In genomic region chr16:17301593-17302135, GRCh38 we compare ENCODE assay signal across 1 cellular context.
TF ChIP-seq lines count a peak whose summit lies in the region.

No MANE protein-coding gene starts in this region.

TF ChIP-seq in GM12878, 131 proteins besides CTCF, POLR2A, EP300 and RAD21 (continued from another document and continues in another):
- TF ChIP-seq REST (IDR thresholded peaks at IDR 0.05; ENCODE audit: low read depth, low read length), result peak; percentile 16; the same call in 1 of the 2 replicates
- peak; percentile 80; the same call in 1 of the 3 replicates for TF ChIP-seq POU2F2 (IDR thresholded peaks at IDR 0.05; ENCODE audit: borderline replicate concordance, low read depth, low read length)
- peak; percentile 52 for TF ChIP-seq ZNF217 (IDR thresholded peaks at IDR 0.05)
- peak; percentile 97 for TF ChIP-seq TBL1XR1 (IDR thresholded peaks at IDR 0.05; ENCODE audit: low read depth, low read length)
- TF ChIP-seq SIN3A (IDR thresholded peaks at IDR 0.05; ENCODE audit: low read depth, low read length), result no peak
- TF ChIP-seq KAT2A (conservative IDR thresholded peaks at IDR 0.05; ENCODE audit: control insufficient read depth, low read depth, low read length), result no peak
- no peak for TF ChIP-seq NFYA (IDR thresholded peaks at IDR 0.05; ENCODE audit: borderline replicate concordance, low read depth, low read length)
- no peak for TF ChIP-seq SMARCA5 (IDR thresholded peaks at IDR 0.05)
- TF ChIP-seq BRCA1 (IDR thresholded peaks at IDR 0.05; ENCODE audit: low read depth, low read length), result no peak
- TF ChIP-seq ESRRA (IDR thresholded peaks at IDR 0.05; ENCODE audit: low read length), result no peak; the same call in 1 of the 2 replicates
- peak; percentile 61 for TF ChIP-seq FOXK2 (IDR thresholded peaks at IDR 0.05)
- TF ChIP-seq WRNIP1 (IDR thresholded peaks at IDR 0.05; ENCODE audit: borderline replicate concordance, low read depth, low read length), result no peak
- no peak for TF ChIP-seq STAT1 (conservative IDR thresholded peaks at IDR 0.05)
- peak; percentile 89 for TF ChIP-seq MEF2A (IDR thresholded peaks at IDR 0.05; ENCODE audit: insufficient read depth, low read depth, low read length)
- TF ChIP-seq ZBTB33 (IDR thresholded peaks at IDR 0.05), result no peak
- TF ChIP-seq NR2C2 (IDR thresholded peaks at IDR 0.05; ENCODE audit: borderline replicate concordance, control insufficient read depth, insufficient read length, low read depth), result no peak
- TF ChIP-seq TCF7 (IDR thresholded peaks at IDR 0.05; ENCODE audit: borderline replicate concordance), result no peak; the same call in 1 of the 2 replicates
- peak; percentile 86 for TF ChIP-seq MLLT1 (IDR thresholded peaks at IDR 0.05)
- no peak for TF ChIP-seq CUX1 (IDR thresholded peaks at IDR 0.05; ENCODE audit: insufficient replicate concordance, low read depth, low read length)
- TF ChIP-seq GATAD2B (conservative IDR thresholded peaks at IDR 0.05; ENCODE audit: low read depth), result peak; percentile 93
- TF ChIP-seq SMC3 (IDR thresholded peaks at IDR 0.05; ENCODE audit: borderline replicate concordance, low read length), result no peak
- no peak for TF ChIP-seq SUPT20H (IDR thresholded peaks at IDR 0.05; ENCODE audit: borderline replicate concordance, control insufficient read depth, low read depth, low read length)
- no peak for TF ChIP-seq SREBF1 (IDR thresholded peaks at IDR 0.05; ENCODE audit: low read length)
- TF ChIP-seq RBBP5 (conservative IDR thresholded peaks at IDR 0.05), result no peak
- no peak for TF ChIP-seq E2F8 (IDR thresholded peaks at IDR 0.05; ENCODE audit: low read depth, partially characterized antibody)
- TF ChIP-seq ZNF24 (IDR thresholded peaks at IDR 0.05), result peak; percentile 70
- peak; percentile 98 for TF ChIP-seq FOXM1 (IDR thresholded peaks at IDR 0.05; ENCODE audit: low read depth, low read length)
- TF ChIP-seq RELA (IDR thresholded peaks at IDR 0.05; ENCODE audit: borderline replicate concordance, partially characterized antibody), result peak; percentile 9
- no peak for TF ChIP-seq RB1 (IDR thresholded peaks at IDR 0.05; ENCODE audit: borderline replicate concordance)
- TF ChIP-seq YY1 (IDR thresholded peaks at IDR 0.05; ENCODE audit: low read depth, low read length), result no peak
- TF ChIP-seq ZNF592 (IDR thresholded peaks at IDR 0.05), result no peak
- no peak for TF ChIP-seq ZSCAN29 (IDR thresholded peaks at IDR 0.05)
- TF ChIP-seq ZBED1 (IDR thresholded peaks at IDR 0.05; ENCODE audit: borderline replicate concordance), result peak; percentile 97
- peak; percentile 71 for TF ChIP-seq ZNF687 (IDR thresholded peaks at IDR 0.05)
